ENCODE assay signal across 23 cellular contexts in genomic region chr10:30509508-30509907, GRCh38.
"Had no signal": no experiment of that assay in that cellular context is flagged by ENCODE, and none has a peak within 500 bp of the region (broad histone marks: within the 10 kb centered on the region; RNA-seq: fewer than 3 reads in every experiment).

No MANE protein-coding gene starts in this region.

- H3K9me3 ChIP-seq: prostate gland, transverse colon had no signal

- H3K4me3 ChIP-seq: dorsolateral prefrontal cortex, neural progenitor cell, prostate gland, transverse colon had no signal

- H3K27me3 Mint-ChIP-seq: activated naive CD8-positive, alpha-beta T cell treated with anti-CD3 and anti-CD28 coated beads, Interleukin-2, amount 50 U/mL, for 24 hours; stimulated activated naive CD8-positive, alpha-beta T cell treated with anti-CD3 and anti-CD28 coated beads, Interleukin-15, Interleukin-2, amounts not matched to agents 100 ng/mL and 50 ng/mL, for 24 hours had no signal

- H3K4me1 Mint-ChIP-seq: neural progenitor cell had no signal

- H3K4me1 ChIP-seq: neural progenitor cell, prostate gland had no signal

- H3K4me3 Mint-ChIP-seq: activated naive CD4-positive, alpha-beta T cell treated with anti-CD3 and anti-CD28 coated beads, Interleukin-2, amount 10 ng/mL, durations not matched to agents 7 days and 5 days; activated naive CD8-positive, alpha-beta T cell treated with anti-CD3 and anti-CD28 coated beads, Interleukin-2, amount 50 U/mL, for 24 hours; neural progenitor cell had no signal

- H3K27ac ChIP-seq: brain microvascular endothelial cell, dorsolateral prefrontal cortex, epithelial cell of prostate, neural progenitor cell, prostate gland, transverse colon had no signal

- H3K36me3 Mint-ChIP-seq: activated naive CD4-positive, alpha-beta T cell treated with anti-CD3 and anti-CD28 coated beads, Interleukin-2, amount 10 ng/mL, durations not matched to agents 7 days and 5 days; neural progenitor cell had no signal

- H3K36me3 ChIP-seq: brain microvascular endothelial cell, neural progenitor cell, prostate gland, transverse colon had no signal

- ATAC-seq: activated naive CD8-positive, alpha-beta T cell treated with anti-CD3 and anti-CD28 coated beads, Interleukin-2, amount 50 U/mL, for 24 hours; left colon had no signal

- H3K27me3 ChIP-seq: brain microvascular endothelial cell, neural progenitor cell, transverse colon had no signal

- DNase-seq: activated CD4-positive, alpha-beta T cell treated with anti-CD3 and anti-CD28 coated beads, Interleukin-2, amount 50 U/mL, for 1 hour; activated CD4-positive, CD25-positive, alpha-beta regulatory T cell treated with anti-CD3 and anti-CD28 coated beads, Interleukin-2, amount 50 U/mL, for 72 hours; activated CD8-positive, alpha-beta memory T cell treated with anti-CD3 and anti-CD28 coated beads, Interleukin-2, amount 50 U/mL, for 4 hours; activated effector memory CD4-positive, alpha-beta T cell treated with Interleukin-2 at 50 U/mL for 16 hours; activated naive CD4-positive, alpha-beta T cell treated with anti-CD3 and anti-CD28 coated beads, Interleukin-2, amount 10 ng/mL, durations not matched to agents 7 days and 5 days; activated naive CD8-positive, alpha-beta T cell treated with anti-CD3 and anti-CD28 coated beads, Interleukin-2, amount 50 U/mL, for 24 hours; activated T-cell treated with anti-CD3 and anti-CD28 coated beads, Interleukin-2, amount 50 U/mL, for 48 hours; aorta; brain microvascular endothelial cell; central memory CD4-positive, alpha-beta T cell; dorsolateral prefrontal cortex; foreskin melanocyte; hypothalamus; islet precursor cell; left colon; mammary epithelial cell; right cardiac atrium; stimulated activated CD4-positive, alpha-beta T cell treated with anti-CD3 and anti-CD28 coated beads, Interleukin-2, amount 100 ng/mL, for 24 hours; transverse colon had no signal

- H3K27ac Mint-ChIP-seq: activated naive CD4-positive, alpha-beta T cell treated with anti-CD3 and anti-CD28 coated beads, Interleukin-2, amount 10 ng/mL, durations not matched to agents 7 days and 5 days had no signal
